8 cellular contexts compared by ENCODE assay signal in the genomic region with DNA sequence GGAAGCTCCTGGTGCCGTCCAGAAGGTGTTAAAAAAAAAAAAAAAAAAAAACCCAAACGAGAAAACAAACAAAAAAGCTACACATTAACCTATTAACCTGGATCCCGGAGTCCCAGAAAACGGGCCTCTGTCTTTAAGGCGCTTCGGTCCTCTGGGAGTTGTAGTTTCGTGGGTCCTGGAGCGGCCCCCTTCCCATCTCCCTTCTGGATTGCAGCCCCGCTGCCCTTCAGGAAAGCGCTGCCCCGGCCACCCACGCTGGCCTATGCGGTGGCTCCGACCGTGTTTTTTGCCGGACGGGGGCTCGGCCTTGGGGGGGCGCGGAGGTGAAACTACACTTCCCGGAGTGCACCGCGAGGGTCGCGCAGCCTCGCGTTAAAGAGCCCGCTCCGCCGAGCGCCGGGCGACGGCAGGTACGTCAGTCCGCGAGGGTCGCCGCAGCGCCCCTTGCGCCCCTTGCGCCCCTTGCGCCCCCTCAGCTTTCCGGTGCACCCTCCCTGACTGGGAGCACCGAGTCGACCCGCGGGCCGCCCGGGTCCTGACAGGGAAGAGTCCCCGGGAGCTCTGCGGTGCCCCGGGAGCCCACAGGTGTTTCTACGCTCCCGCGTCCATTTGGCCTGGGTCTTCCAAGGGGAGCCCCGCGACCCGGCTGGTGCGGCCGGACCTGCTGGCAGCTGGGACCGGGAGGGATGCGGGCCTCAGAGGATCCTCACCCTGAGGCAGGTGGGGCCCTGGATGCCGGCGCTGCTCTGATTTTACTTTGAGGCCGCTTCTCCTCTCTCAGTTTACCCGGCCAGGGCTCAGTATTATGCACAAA. TPM values are rescaled to one million over a fixed set of nuclear protein-coding genes. Genes with fewer than 3 reads are reported as not detected.
A peak's percentile ranks its signal among the peaks of the same experiment; 100 is the strongest.
DNase-seq lines count a peak whose midpoint lies in the region; ATAC-seq, FAIRE-seq and TF ChIP-seq lines count a peak whose summit lies in the region.

Gene FCSK, plus strand, starts transcription at position 375 of the 814 bp plus-strand sequence. CDS start 8,596 bp downstream, outside the sequence.

- POLR2A ChIA-PET in activated B cell treated with CpG ODN at 0.5 μM for 24 hours (lab: Charles Lee) = interaction anchor here (0.5 to 3.6 kb wide), 19 partner anchors 16 to 166 kb away, joined by 3 to 85 read pairs (median 5); partner anchors contain the start of genes AARS1, DDX19A and ST3GAL2

- no peak for TF ChIP-seq CTCF in activated B cell treated with CpG ODN at 0.5 μM for 24 hours (IDR thresholded peaks at IDR 0.05)
- TF ChIP-seq CTCF in kidney (IDR thresholded peaks at IDR 0.05; ENCODE audit: borderline replicate concordance, extremely low read depth, insufficient read depth) = no peak

- peak within 1 kb of the TSS; percentile 30 to 73 for H3K9ac ChIP-seq in kidney (ENCODE audit: low read length in 2 of 2)

- H3K9me3 ChIP-seq in kidney (ENCODE audit: control insufficient read depth in 1 of 2, low read length in 2 of 2) = no peaks in the 10 kb centered on the region

- peaks cover 2% of the 10 kb centered on the region for H3K36me3 Mint-ChIP-seq in activated B cell treated with CpG ODN at 0.5 μM for 24 hours (ENCODE audit: low read depth)

- peak within 1 kb of the TSS; percentile 89 for H3K27ac Mint-ChIP-seq in activated B cell treated with CpG ODN at 0.5 μM for 24 hours

- no peak for FAIRE-seq in kidney (lab: Jason Lieb, UNC)

- H3K27me3 Mint-ChIP-seq in activated B cell treated with CpG ODN at 0.5 μM for 24 hours = no peaks in the 10 kb centered on the region

- ATAC-seq in HG02642 (IDR thresholded peaks at IDR 0.05; ENCODE audit: poor library complexity, unreplicated experiment) (peak; percentile 87), activated B cell treated with CpG ODN at 0.5 μM for 24 hours (ENCODE audit: low read depth) (peak; percentile 92)

- no peaks in the 10 kb centered on the region for H3K9me3 Mint-ChIP-seq in activated B cell treated with CpG ODN at 0.5 μM for 24 hours

- H3K4me1 ChIP-seq in kidney (ENCODE audit: control insufficient read depth in 1 of 2, insufficient read depth in 1 of 2, low read depth in 1 of 2, low read length in 2 of 2) = peaks cover 5 to 11% of the 10 kb centered on the region in 2 donors

- CTCF ChIA-PET in activated B cell treated with CpG ODN at 0.5 μM for 24 hours (lab: Charles Lee) = interaction anchor here (0.7 to 1.8 kb wide), 5 partner anchors 16 to 74 kb away, joined by 3 to 10 read pairs (median 4); partner anchors contain the start of gene ST3GAL2

- peaks cover 16% of the 10 kb centered on the region for H3K4me1 Mint-ChIP-seq in activated B cell treated with CpG ODN at 0.5 μM for 24 hours

- H3K27ac ChIP-seq in kidney (ENCODE audit: low read depth in 2 of 2, low read length in 2 of 2) = peak within 1 kb of the TSS; percentile 95 to 99

- no peaks in the 10 kb centered on the region for H3K36me3 ChIP-seq in kidney (ENCODE audit: control insufficient read depth in 1 of 2, insufficient read depth in 2 of 2, low read length in 2 of 2)

- intact Hi-C loops in activated B cell treated with CpG ODN at 0.5 μM for 24 hours (cut with micrococcal nuclease) = loop anchor here (1.0 to 5.0 kb wide), 7 partner anchors 15 to 73 kb away; partner anchors contain the start of genes COG4, SF3B3 and ST3GAL2
- intact Hi-C loops in kidney (cut with DNase I) = no loop called here

- H3K4me3 ChIP-seq in kidney (ENCODE audit: low read length in 2 of 2) = peak within 1 kb of the TSS; percentile 82 to 89

- H3K4me3 Mint-ChIP-seq in activated B cell treated with CpG ODN at 0.5 μM for 24 hours = peak within 1 kb of the TSS; percentile 88

- DNase-seq in DMS79 (lab: John Stamatoyannopoulos, UW) (peak; percentile 30), DMS79 treated with DMSO at 0.1 percent for 48 hours (lab: John Stamatoyannopoulos, UW) (no peak), NCI-H128 (lab: John Stamatoyannopoulos, UW; ENCODE audit: unreplicated experiment) (peak; percentile 9), activated B cell treated with CpG ODN at 0.5 μM for 24 hours (peak; percentile 78), kidney (peak; percentile 89)
- DNase-seq in central memory CD4-positive, alpha-beta T cell = peak; percentile 79
- peak; percentile 72 for DNase-seq in stimulated activated CD4-positive, alpha-beta T cell treated with anti-CD3 and anti-CD28 coated beads, Interleukin-15, amount 100 ng/mL, for 24 hours

RNA-seq across cellular contexts. Expression of gene FCSK, which starts in this region (rescaled TPM):
- 20.1 and 21.4 TPM in 2 replicates for total RNA-seq in activated B cell treated with CpG ODN at 0.5 μM for 24 hours
- total RNA-seq in kidney = 32.5 TPM
- 18.7 TPM for polyA plus RNA-seq in kidney (ENCODE audit: insufficient read depth, low read depth, low replicate concordance)
